Comparison of ENCODE assay signal across 10 cellular contexts in genomic region chr2:60899230-60899891, GRCh38.
DNase-seq lines count a peak whose midpoint lies in the region; ATAC-seq lines count a peak whose summit lies in the region.
"Had no signal": no experiment of that assay in that cellular context is flagged by ENCODE, and none has a peak within 500 bp of the region (broad histone marks: within the 10 kb centered on the region; RNA-seq: fewer than 3 reads in every experiment).

No MANE protein-coding gene starts in this region.

- H3K36me3 Mint-ChIP-seq in activated T-cell treated with anti-CD3 and anti-CD28 coated beads, Interleukin-2, amount 50 U/mL, for 24 hours (ENCODE audit: low read depth) = peaks cover 90% of the 10 kb centered on the region

- H3K27me3 Mint-ChIP-seq in activated T-cell treated with anti-CD3 and anti-CD28 coated beads, Interleukin-2, amount 50 U/mL, for 24 hours = no peaks in the 10 kb centered on the region

- H3K9me3 Mint-ChIP-seq in activated T-cell treated with anti-CD3 and anti-CD28 coated beads, Interleukin-2, amount 50 U/mL, for 24 hours = no peaks in the 10 kb centered on the region

- ATAC-seq in GM18861 (IDR thresholded peaks at IDR 0.05; ENCODE audit: unreplicated experiment) (peak; percentile 52), GM21786 (IDR thresholded peaks at IDR 0.05; ENCODE audit: unreplicated experiment) (peak; percentile 58)

- peak overlapping the region; percentile 63 for H3K4me3 Mint-ChIP-seq in activated T-cell treated with anti-CD3 and anti-CD28 coated beads, Interleukin-2, amount 50 U/mL, for 24 hours

- DNase-seq in activated T-cell treated with anti-CD3 and anti-CD28 coated beads, Interleukin-2, amount 50 U/mL, for 24 hours = no peak
- DNase-seq in stimulated activated CD4-positive, alpha-beta T cell treated with anti-CD3 and anti-CD28 coated beads, Interleukin-4, amount 100 ng/mL, for 4 hours = peak; percentile 22 to 76
- DNase-seq in NOMO-1 treated with dmso at 0.1 percent for 144 hours (lab: John Stamatoyannopoulos, UW; ENCODE audit: unreplicated experiment) (no peak), NCI-H748 treated with DMSO at 0.1 percent for 48 hours (lab: John Stamatoyannopoulos, UW) (no peak), NCI-H2107 (lab: John Stamatoyannopoulos, UW) (no peak)
- DNase-seq: GDM1, MV-4-11, SJCRH30 had no signal

- H3K27ac Mint-ChIP-seq in activated T-cell treated with anti-CD3 and anti-CD28 coated beads, Interleukin-2, amount 50 U/mL, for 24 hours = peak overlapping the region; percentile 97

- H3K4me1 Mint-ChIP-seq in activated T-cell treated with anti-CD3 and anti-CD28 coated beads, Interleukin-2, amount 50 U/mL, for 24 hours (ENCODE audit: low read depth) = peaks cover 54% of the 10 kb centered on the region

Comparison
In these comparisons a context has a peak if more than half of its experiments do, and no peak if none do; other contexts are left out.
1. DNase-seq: peak in stimulated activated CD4-positive, alpha-beta T cell treated with anti-CD3 and anti-CD28 coated beads, Interleukin-4, amount 100 ng/mL, for 4 hours (2 of 2); none in activated T-cell treated with anti-CD3 and anti-CD28 coated beads, Interleukin-2, amount 50 U/mL, for 24 hours (single experiment), NOMO-1 treated with dmso at 0.1 percent for 144 hours (single experiment), NCI-H748 treated with DMSO at 0.1 percent for 48 hours (single experiment) and NCI-H2107 (single experiment).